ENCODE assay signal across 8 cellular contexts in genomic region chr4:25376754-25377571, GRCh38. TPM values are rescaled to one million over a fixed set of nuclear protein-coding genes. Genes with fewer than 3 reads are reported as not detected.
A peak's percentile ranks its signal among the peaks of the same experiment; 100 is the strongest.
DNase-seq lines count a peak whose midpoint lies in the region; ATAC-seq, FAIRE-seq and TF ChIP-seq lines count a peak whose summit lies in the region.

ANAPC4 (plus strand) TSS chr4:25377263; CDS start chr4:25377428, 165 bp downstream.

- ATAC-seq in GM19043 (IDR thresholded peaks at IDR 0.05; ENCODE audit: low read depth, unreplicated experiment): peak; percentile 96
- ATAC-seq in HG03354 (IDR thresholded peaks at IDR 0.05; ENCODE audit: poor library complexity, severe bottlenecking, unreplicated experiment): peak; percentile 97

- no peak for FAIRE-seq in kidney (lab: Jason Lieb, UNC)

- H3K9ac ChIP-seq in kidney (ENCODE audit: low read length in 2 of 2): peak within 1 kb of the TSS; percentile 74 to 81

- H3K4me3 ChIP-seq in AG10803 (ENCODE audit: low read length): peak within 1 kb of the TSS; percentile 93
- H3K4me3 ChIP-seq in kidney (ENCODE audit: low read length in 2 of 2): peak within 1 kb of the TSS; percentile 80 to 91

- H3K27ac ChIP-seq in kidney (ENCODE audit: low read depth in 2 of 2, low read length in 2 of 2): peak within 1 kb of the TSS; percentile 52 to 53

- intact Hi-C loops in kidney (cut with DNase I): no loop called here

- peak; percentile 93 for DNase-seq in AG10803 (ENCODE audit: low read depth)
- peak; percentile 90 for DNase-seq in NCI-H460 (ENCODE audit: extremely low read depth, low read depth)
- DNase-seq in activated CD4-positive, CD25-positive, alpha-beta regulatory T cell treated with anti-CD3 and anti-CD28 coated beads, Interleukin-2, amount 50 U/mL, for 72 hours: peak; percentile 97
- peak; percentile 20 to 39 for DNase-seq in cerebellar nuclear complex (lab: John Stamatoyannopoulos, UW)
- DNase-seq in kidney: peak; percentile 99
- peak; percentile 94 to 99 for DNase-seq in stimulated activated CD4-positive, alpha-beta T cell treated with anti-CD3 and anti-CD28 coated beads, Interleukin-15, amount 100 ng/mL, for 1 hour (ENCODE audit: low read depth in 1 of 2, low spot score in 1 of 2)

- peaks cover 0 to 2% of the 10 kb centered on the region in 2 donors for H3K9me3 ChIP-seq in kidney (ENCODE audit: control insufficient read depth in 1 of 2, low read length in 2 of 2)

- TF ChIP-seq CTCF in AG10803 (conservative IDR thresholded peaks at IDR 0.05; ENCODE audit: low read length) (no peak), kidney (IDR thresholded peaks at IDR 0.05; ENCODE audit: borderline replicate concordance, extremely low read depth, insufficient read depth) (peak; percentile 1)

- H3K4me1 ChIP-seq in kidney (ENCODE audit: control insufficient read depth in 1 of 2, insufficient read depth in 1 of 2, low read depth in 1 of 2, low read length in 2 of 2): peaks cover 13 to 15% of the 10 kb centered on the region in 2 donors

- peaks cover 0 to 3% of the 10 kb centered on the region in 2 donors for H3K36me3 ChIP-seq in kidney (ENCODE audit: control insufficient read depth in 1 of 2, insufficient read depth in 2 of 2, low read length in 2 of 2)

RNA-seq across cellular contexts. Expression of gene ANAPC4, which starts in this region (rescaled TPM):
- 17.9 and 20.4 TPM in 2 replicates for total RNA-seq in NCI-H460 (2014; rRNA removed; shearing (Covaris generic))
- polyA plus RNA-seq in NCI-H460 (2014; cell fraction: nucleus; rRNA removed): 64.4 and 72.7 TPM in 2 replicates
- total RNA-seq in kidney: 28.4 TPM
- polyA plus RNA-seq in kidney (ENCODE audit: insufficient read depth, low read depth, low replicate concordance): 16.6 TPM

Comparison
In these comparisons a context has a peak if more than half of its experiments do, and no peak if none do; other contexts are left out.
1. Peak in every context shown above with its lines: DNase-seq, ATAC-seq, H3K4me3 ChIP-seq and H3K27ac ChIP-seq.
2. DNase-seq: peak in every context shown above with its lines; median percentile 99 in kidney; 97 in activated CD4-positive, CD25-positive, alpha-beta regulatory T cell treated with anti-CD3 and anti-CD28 coated beads, Interleukin-2, amount 50 U/mL, for 72 hours; 96 in stimulated activated CD4-positive, alpha-beta T cell treated with anti-CD3 and anti-CD28 coated beads, Interleukin-15, amount 100 ng/mL, for 1 hour; 93 in AG10803; 90 in NCI-H460; 30 in cerebellar nuclear complex.